26 cellular contexts compared by ENCODE assay signal in the genomic region with DNA sequence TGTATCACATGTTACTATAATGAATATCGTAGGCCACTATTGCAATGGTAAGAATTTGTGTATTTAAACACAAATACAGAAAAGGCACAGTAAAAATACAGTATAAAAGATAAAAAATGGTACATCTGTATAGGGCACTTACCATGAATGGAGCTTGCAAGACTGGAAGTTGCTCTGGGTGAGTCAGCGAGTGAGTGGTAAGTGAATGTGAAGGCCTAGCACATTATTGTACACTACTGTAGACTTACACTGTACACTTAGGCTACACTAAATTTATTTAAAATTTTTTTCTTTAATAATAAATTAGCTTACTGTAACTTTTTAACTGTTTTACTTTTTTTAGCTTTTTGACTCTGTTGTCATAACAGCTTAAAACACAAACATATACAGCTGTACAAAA.
"Had no signal": no experiment of that assay in that cellular context is flagged by ENCODE, and none has a peak within 500 bp of the region (broad histone marks: within the 10 kb centered on the region; RNA-seq: fewer than 3 reads in every experiment).

No MANE protein-coding gene starts in this region.

- H3K4me3 ChIP-seq: lung, thyroid gland, vagina had no signal

- H3K4me1 ChIP-seq: vagina had no signal

- H3K4me3 Mint-ChIP-seq: activated CD8-positive, alpha-beta T cell treated with anti-CD3 and anti-CD28 coated beads, Interleukin-2, amount 10 ng/mL, durations not matched to agents 7 days and 5 days; activated naive CD8-positive, alpha-beta T cell treated with anti-CD3 and anti-CD28 coated beads, Interleukin-2, amount 10 ng/mL, durations not matched to agents 7 days and 5 days; activated T-cell treated with anti-CD3 and anti-CD28 coated beads, Interleukin-2, amount 50 U/mL, for 24 hours; nephron had no signal

- H3K9me3 Mint-ChIP-seq: activated naive CD8-positive, alpha-beta T cell treated with anti-CD3 and anti-CD28 coated beads, Interleukin-2, amount 10 ng/mL, durations not matched to agents 7 days and 5 days; activated T-cell treated with anti-CD3 and anti-CD28 coated beads, Interleukin-2, amount 50 U/mL, for 24 hours; activated T-helper 2 cell treated with anti-CD3 and anti-CD28 coated beads, Interferon-gamma antibody, Interleukin-2, Interleukin-4, amounts not matched to agents 10 μg/mL and 5 μg/mL and 100 μg/mL, durations not matched to agents 14 hours and 24 hours and 36 hours; nephron had no signal

- H3K9me3 ChIP-seq: thyroid gland, vagina had no signal

- ATAC-seq: activated CD8-positive, alpha-beta T cell treated with anti-CD3 and anti-CD28 coated beads, Interleukin-2, amount 10 ng/mL, durations not matched to agents 7 days and 5 days had no signal

- H3K27ac Mint-ChIP-seq: activated naive CD8-positive, alpha-beta T cell treated with anti-CD3 and anti-CD28 coated beads, Interleukin-2, amount 10 ng/mL, durations not matched to agents 7 days and 5 days; activated T-cell treated with anti-CD3 and anti-CD28 coated beads, Interleukin-2, amount 50 U/mL, for 24 hours; activated T-helper 2 cell treated with anti-CD3 and anti-CD28 coated beads, Interferon-gamma antibody, Interleukin-2, Interleukin-4, amounts not matched to agents 10 μg/mL and 5 μg/mL and 100 μg/mL, durations not matched to agents 14 hours and 24 hours and 36 hours; nephron had no signal

- DNase-seq: activated CD4-positive, alpha-beta T cell treated with anti-CD3 and anti-CD28 coated beads for 4 hours; activated CD8-positive, alpha-beta T cell treated with anti-CD3 and anti-CD28 coated beads, Interleukin-2, amount 10 ng/mL, durations not matched to agents 7 days and 5 days; activated naive CD4-positive, alpha-beta T cell treated with Interleukin-2 at 50 U/mL for 16 hours; activated naive CD8-positive, alpha-beta T cell treated with anti-CD3 and anti-CD28 coated beads, Interleukin-2, amount 10 ng/mL, durations not matched to agents 7 days and 5 days; activated T-cell treated with anti-CD3 and anti-CD28 coated beads, Interleukin-2, amount 50 U/mL, for 24 hours; dermis blood vessel endothelial cell; effector memory CD4-positive, alpha-beta T cell; foreskin melanocyte; glutamatergic neuron; hippocampal formation; islet precursor cell; midbrain; posterior cingulate gyrus; retina; stimulated activated CD4-positive, alpha-beta T cell treated with anti-CD3 and anti-CD28 coated beads, Interleukin-12 subunit alpha, Interleukin-12 subunit beta, amount 100 ng/mL, for 4 hours; stimulated activated CD4-positive, alpha-beta T cell treated with anti-CD3 and anti-CD28 coated beads, Interleukin-1b, Interleukin-23, amount 100 ng/mL, for 48 hours; stimulated activated CD8-positive, alpha-beta memory T cell treated with anti-CD3 and anti-CD28 coated beads, Interleukin-4, amount 100 ng/mL, for 48 hours; stimulated activated naive CD4-positive, alpha-beta T cell; SW 1271; T-helper 2 cell; thyroid gland; WERI-Rb-1 had no signal

- H3K27me3 ChIP-seq: thyroid gland, vagina had no signal

- H3K4me1 Mint-ChIP-seq: nephron had no signal

- H3K27me3 Mint-ChIP-seq: activated naive CD8-positive, alpha-beta T cell treated with anti-CD3 and anti-CD28 coated beads, Interleukin-2, amount 10 ng/mL, durations not matched to agents 7 days and 5 days; activated T-cell treated with anti-CD3 and anti-CD28 coated beads, Interleukin-2, amount 50 U/mL, for 24 hours had no signal

- H3K27ac ChIP-seq: thyroid gland, vagina, WERI-Rb-1 had no signal
